ENCODE assay signal across 23 cellular contexts in genomic region chr6:162055365-162055764, GRCh38.
DNase-seq lines count a peak whose midpoint lies in the region; ATAC-seq and TF ChIP-seq lines count a peak whose summit lies in the region.
"Had no signal": no experiment of that assay in that cellular context is flagged by ENCODE, and none has a peak within 500 bp of the region (broad histone marks: within the 10 kb centered on the region; RNA-seq: fewer than 3 reads in every experiment).

No MANE protein-coding gene starts in this region.

- ATAC-seq in body of pancreas = peak; percentile 43
- no peak for ATAC-seq in stimulated activated naive CD8-positive, alpha-beta T cell treated with anti-CD3 and anti-CD28 coated beads, Interleukin-15, Interleukin-2, amounts not matched to agents 100 U/mL and 50 U/mL, for 24 hours
- ATAC-seq: foreskin keratinocyte, K562, natural killer cell, T-cell had no signal

- no peak overlapping the region for H2AFZ ChIP-seq in Karpas-422 (ENCODE audit: low read length)

- peak in 1 of 7 experiments; percentile 4 for TF ChIP-seq CTCF in body of pancreas (IDR thresholded peaks at IDR 0.05)

- no peaks in the 10 kb centered on the region for H3K9me3 ChIP-seq in body of pancreas
- no peaks in the 10 kb centered on the region for H3K9me3 ChIP-seq in Karpas-422 (ENCODE audit: low read length)
- H3K9me3 ChIP-seq: upper lobe of right lung had no signal

- intact Hi-C loops in body of pancreas (cut with DNase I) = no loop called here

- DNase-seq in stimulated activated CD4-positive, alpha-beta T cell treated with anti-CD3 and anti-CD28 coated beads, Interleukin-15, amount 100 ng/mL, for 24 hours = peak; percentile 12
- no peak for DNase-seq in stimulated activated CD4-positive, alpha-beta T cell treated with anti-CD3 and anti-CD28 coated beads, Interleukin-4, amount 100 ng/mL, for 4 hours
- DNase-seq in HT-29 (ENCODE audit: low spot score) (peak; percentile 42), body of pancreas (peak; percentile 72 to 87 (median 80)), NCI-H2029 treated with DMSO at 0.1 percent for 48 hours (lab: John Stamatoyannopoulos, UW) (no peak), mucosa of gallbladder (ENCODE audit: low spot score) (no peak), Karpas-422 (no peak)
- DNase-seq in stimulated activated naive CD8-positive, alpha-beta T cell treated with anti-CD3 and anti-CD28 coated beads, Interleukin-15, Interleukin-2, amounts not matched to agents 100 U/mL and 50 U/mL, for 24 hours = peak; percentile 4
- DNase-seq: AML-193; dermis blood vessel endothelial cell; foreskin keratinocyte; hippocampal formation; mesenchymal stem cell; natural killer cell; NCI-H1092; NCI-H2081; NCI-H446 treated with DMSO at 0.1 percent for 48 hours; stimulated activated CD4-positive, alpha-beta T cell treated with anti-CD3 and anti-CD28 coated beads, Interleukin-4, amount 100 ng/mL, for 1 hour; T-cell; upper lobe of right lung had no signal

- H3K4me3 ChIP-seq in body of pancreas (no peak overlapping the region), Karpas-422 (ENCODE audit: low read length) (no peak overlapping the region)
- H3K4me3 ChIP-seq: K562, upper lobe of right lung had no signal

- H3K9ac ChIP-seq in Karpas-422 (ENCODE audit: low read length) = no peak overlapping the region

- H3K27me3 ChIP-seq in body of pancreas (no peaks in the 10 kb centered on the region), Karpas-422 (ENCODE audit: low read length) (no peaks in the 10 kb centered on the region)
- H3K27me3 ChIP-seq: foreskin keratinocyte, upper lobe of right lung had no signal

- H3K27ac ChIP-seq in body of pancreas (peak overlapping the region; percentile 14 to 66 (median 48)), Karpas-422 (ENCODE audit: low read length) (no peak overlapping the region)
- H3K27ac ChIP-seq: epithelial cell of prostate, foreskin keratinocyte, upper lobe of right lung, VCaP had no signal

- H3K4me2 ChIP-seq in Karpas-422 (ENCODE audit: low read depth, low read length, poor library complexity, severe bottlenecking) = no peak overlapping the region

- no peaks in the 10 kb centered on the region for H3K9me2 ChIP-seq in Karpas-422 (replicated peaks; ENCODE audit: insufficient read depth, low read length)

- H3K4me1 ChIP-seq in body of pancreas (peaks cover 37% of the 10 kb centered on the region), Karpas-422 (ENCODE audit: low read length) (no peaks in the 10 kb centered on the region)
- H3K4me1 ChIP-seq: foreskin keratinocyte, upper lobe of right lung had no signal

- no peaks in the 10 kb centered on the region for H4K20me1 ChIP-seq in Karpas-422 (ENCODE audit: insufficient read depth, low read depth, low read length)

- no peak for TF ChIP-seq POLR2A in body of pancreas (IDR thresholded peaks at IDR 0.05)

- H3K36me3 ChIP-seq in body of pancreas (replicated peaks in 1 of 2; ENCODE audit: insufficient read depth in 1 of 2, low read depth in 2 of 2) (no peaks in the 10 kb centered on the region), Karpas-422 (ENCODE audit: insufficient read depth, low read length) (no peaks in the 10 kb centered on the region)
- H3K36me3 ChIP-seq: upper lobe of right lung had no signal

- H3K79me2 ChIP-seq in Karpas-422 (ENCODE audit: low read length) = no peaks in the 10 kb centered on the region

- 51% methylated on average over 7 of the region's 7 CpGs for WGBS in body of pancreas, 2 donors

Comparison
In these comparisons a context has a peak if more than half of its experiments do, and no peak if none do; other contexts are left out.
1. DNase-seq: peak in stimulated activated CD4-positive, alpha-beta T cell treated with anti-CD3 and anti-CD28 coated beads, Interleukin-15, amount 100 ng/mL, for 24 hours (single experiment), HT-29 (single experiment), body of pancreas (4 of 4) and stimulated activated naive CD8-positive, alpha-beta T cell treated with anti-CD3 and anti-CD28 coated beads, Interleukin-15, Interleukin-2, amounts not matched to agents 100 U/mL and 50 U/mL, for 24 hours (single experiment); none in stimulated activated CD4-positive, alpha-beta T cell treated with anti-CD3 and anti-CD28 coated beads, Interleukin-4, amount 100 ng/mL, for 4 hours (0 of 2), NCI-H2029 treated with DMSO at 0.1 percent for 48 hours (single experiment), mucosa of gallbladder (single experiment) and Karpas-422 (single experiment).